Comparison of ENCODE assay signal across 38 cellular contexts in the genomic region with DNA sequence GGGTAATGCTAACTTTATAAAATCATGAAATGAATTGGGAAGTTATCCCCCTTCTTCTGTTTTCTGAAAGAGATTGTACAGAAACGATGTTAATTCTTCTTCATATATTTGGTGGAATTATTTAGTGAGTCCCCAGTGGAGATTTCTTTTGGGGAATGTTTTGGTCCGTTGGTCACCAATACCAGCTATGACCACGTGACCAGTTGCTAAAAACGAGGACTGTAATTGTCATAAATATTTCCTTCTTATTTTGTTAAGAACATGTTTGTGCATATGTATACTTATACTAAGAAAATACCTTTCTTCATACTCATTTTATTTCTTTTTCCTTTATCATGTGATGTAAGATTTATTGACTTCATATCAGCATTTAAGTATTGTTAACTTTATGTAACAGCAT. TPM values are rescaled to one million over a fixed set of nuclear protein-coding genes. Genes with fewer than 3 reads are reported as not detected.
"Had no signal": no experiment of that assay in that cellular context is flagged by ENCODE, and none has a peak within 500 bp of the region (broad histone marks: within the 10 kb centered on the region; RNA-seq: fewer than 3 reads in every experiment).

No MANE protein-coding gene starts in this region.

- H3K4me1 ChIP-seq: adrenal gland, ascending aorta, breast epithelium had no signal

- DNase-seq: activated effector memory CD4-positive, alpha-beta T cell treated with anti-CD3 and anti-CD28 coated beads, Interleukin-2, amount 50 U/mL, for 16 hours; activated effector memory CD4-positive, alpha-beta T cell treated with Interleukin-2 at 50 U/mL for 16 hours; activated gamma-delta T cell; activated gamma-delta T cell treated with Interleukin-2 at 50 U/mL for 16 hours; activated naive CD4-positive, alpha-beta T cell; activated naive CD4-positive, alpha-beta T cell treated with anti-CD3 and anti-CD28 coated beads for 36 hours; activated naive CD4-positive, alpha-beta T cell treated with anti-CD3 and anti-CD28 coated beads, Interleukin-2, amount 10 ng/mL, durations not matched to agents 7 days and 5 days; activated naive CD4-positive, alpha-beta T cell treated with anti-CD3 and anti-CD28 coated beads, Interleukin-2, amount 50 U/mL, for 16 hours; activated naive CD4-positive, alpha-beta T cell treated with Interleukin-2 at 50 U/mL for 16 hours; activated naive CD8-positive, alpha-beta T cell treated with anti-CD3 and anti-CD28 coated beads for 36 hours; activated naive CD8-positive, alpha-beta T cell treated with anti-CD3 and anti-CD28 coated beads, Interleukin-2, amount 10 ng/mL, durations not matched to agents 7 days and 5 days; activated naive CD8-positive, alpha-beta T cell treated with anti-CD3 and anti-CD28 coated beads, Interleukin-2, amount 50 U/mL, for 24 hours; activated T-cell treated with anti-CD3 and anti-CD28 coated beads, Interleukin-2, amount 50 U/mL, for 1 hour; activated T-cell treated with anti-CD3 and anti-CD28 coated beads, Interleukin-2, amount 50 U/mL, for 24 hours; activated T-cell treated with anti-CD3 and anti-CD28 coated beads, Interleukin-2, amount 50 U/mL, for 4 hours; activated T-cell treated with anti-CD3 and anti-CD28 coated beads, Interleukin-2, amount 50 U/mL, for 48 hours; activated T-cell treated with anti-CD3 and anti-CD28 coated beads, Interleukin-2, amount 50 U/mL, for 72 hours; adrenal gland; amniotic stem cell; amygdala; anterior cingulate cortex; aorta; body of pancreas; brain microvascular endothelial cell; caudate nucleus; central memory CD4-positive, alpha-beta T cell; cerebellar nuclear complex had no signal

- H3K9me3 ChIP-seq: adrenal gland, ascending aorta, body of pancreas, breast epithelium had no signal

- H3K27me3 ChIP-seq: ascending aorta, body of pancreas, brain microvascular endothelial cell had no signal

- H3K4me3 ChIP-seq: adrenal gland, ascending aorta, body of pancreas, breast epithelium, cardiac muscle cell had no signal

- ATAC-seq: activated naive CD4-positive, alpha-beta T cell treated with anti-CD3 and anti-CD28 coated beads, Interleukin-2, amount 50 U/mL, for 72 hours; activated naive CD8-positive, alpha-beta T cell treated with anti-CD3 and anti-CD28 coated beads, Interleukin-2, amount 50 U/mL, for 24 hours; activated T-cell treated with anti-CD3 and anti-CD28 coated beads, Interleukin-2, amount 50 U/mL, for 4 hours; activated T-cell treated with anti-CD3 and anti-CD28 coated beads, Interleukin-2, amount 50 U/mL, for 72 hours; activated T-helper 17 cell treated with anti-CD3 and anti-CD28 coated beads, Interleukin-2, amount 50 U/mL, for 72 hours; body of pancreas had no signal

- H3K36me3 ChIP-seq: adrenal gland, ascending aorta, brain microvascular endothelial cell, breast epithelium, cardiac muscle cell had no signal

- H3K27ac ChIP-seq: adrenal gland, ascending aorta, body of pancreas, brain microvascular endothelial cell, breast epithelium, cardiac muscle cell had no signal

- FAIRE-seq: astrocyte, bronchial epithelial cell had no signal

RNA-seq across cellular contexts. Expression of gene DYNLRB2, which starts 10.3 kb away (rescaled TPM):
- total RNA-seq: activated naive CD4-positive, alpha-beta T cell treated with anti-CD3 and anti-CD28 coated beads for 36 hours; activated naive CD4-positive, alpha-beta T cell treated with anti-CD3 and anti-CD28 coated beads, Interleukin-2, amount 50 U/mL, for 72 hours; activated naive CD8-positive, alpha-beta T cell treated with anti-CD3 and anti-CD28 coated beads, Interleukin-2, amount 10 ng/mL, durations not matched to agents 7 days and 5 days; activated T-cell treated with anti-CD3 and anti-CD28 coated beads, Interleukin-2, amount 50 U/mL, for 4 hours; activated T-helper 1 cell treated with anti-CD3 and anti-CD28 coated beads, Interleukin-12 subunit alpha, Interleukin-12 subunit beta, Interleukin-2, Interleukin-4 antibody, amounts not matched to agents 30 ng/mL and 10 ng/mL and 1 ng/mL, durations not matched to agents 14 hours and 24 hours and 36 hours; activated T-helper 17 cell treated with anti-CD3 and anti-CD28 coated beads, Interleukin-2, amount 50 U/mL, for 72 hours; activated T-helper 2 cell treated with anti-CD3 and anti-CD28 coated beads, Interferon-gamma antibody, Interleukin-2, Interleukin-4, amounts not matched to agents 10 μg/mL and 5 μg/mL and 100 μg/mL, durations not matched to agents 14 hours and 24 hours and 36 hours; aorta; ascending aorta; astrocyte; body of pancreas; bronchial epithelial cell; cardiac muscle cell; cardiac septum; chondrocyte had no signal
